In genomic region chrX:63751481-63751880, GRCh38 we compare ENCODE assay signal across 11 cellular contexts. TPM values are rescaled to one million over a fixed set of nuclear protein-coding genes. Genes with fewer than 3 reads are reported as not detected.
A peak's percentile ranks its signal among the peaks of the same experiment; 100 is the strongest.
DNase-seq lines count a peak whose midpoint lies in the region; ATAC-seq lines count a peak whose summit lies in the region.
"Had no signal": no experiment of that assay in that cellular context is flagged by ENCODE, and none has a peak within 500 bp of the region (broad histone marks: within the 10 kb centered on the region; RNA-seq: fewer than 3 reads in every experiment).

No MANE protein-coding gene starts in this region.

- peaks cover 2% of the 10 kb centered on the region for H3K27me3 Mint-ChIP-seq in activated T-helper 1 cell treated with anti-CD3 and anti-CD28 coated beads, Interleukin-12 subunit alpha, Interleukin-12 subunit beta, Interleukin-2, Interleukin-4 antibody, amounts not matched to agents 30 ng/mL and 10 ng/mL and 1 ng/mL, durations not matched to agents 14 hours and 24 hours and 36 hours (ENCODE audit: insufficient read depth)
- H3K27me3 Mint-ChIP-seq: T-helper 17 cell had no signal

- H3K4me1 Mint-ChIP-seq in activated T-helper 1 cell treated with anti-CD3 and anti-CD28 coated beads, Interleukin-12 subunit alpha, Interleukin-12 subunit beta, Interleukin-2, Interleukin-4 antibody, amounts not matched to agents 30 ng/mL and 10 ng/mL and 1 ng/mL, durations not matched to agents 14 hours and 24 hours and 36 hours (ENCODE audit: low read depth): peaks cover 59% of the 10 kb centered on the region

- no peak overlapping the region for H3K27ac Mint-ChIP-seq in activated T-helper 1 cell treated with anti-CD3 and anti-CD28 coated beads, Interleukin-12 subunit alpha, Interleukin-12 subunit beta, Interleukin-2, Interleukin-4 antibody, amounts not matched to agents 30 ng/mL and 10 ng/mL and 1 ng/mL, durations not matched to agents 14 hours and 24 hours and 36 hours
- H3K27ac Mint-ChIP-seq: T-helper 17 cell had no signal

- DNase-seq in M059J (ENCODE audit: low read depth) (peak; percentile 50), RPMI7951 (ENCODE audit: low read depth) (peak; percentile 71), foreskin melanocyte (peak; percentile 56), superior temporal gyrus (ENCODE audit: extremely low spot score) (peak; percentile 19)
- no peak for DNase-seq in activated T-helper 1 cell treated with anti-CD3 and anti-CD28 coated beads, Interleukin-12 subunit alpha, Interleukin-12 subunit beta, Interleukin-2, Interleukin-4 antibody, amounts not matched to agents 30 ng/mL and 10 ng/mL and 1 ng/mL, durations not matched to agents 14 hours and 24 hours and 36 hours (ENCODE audit: low spot score)
- DNase-seq: activated effector memory CD4-positive, alpha-beta T cell treated with anti-CD3 and anti-CD28 coated beads, Interleukin-2, amount 50 U/mL, for 16 hours; BE2C; NCI-H2107; T-helper 17 cell had no signal

- intact Hi-C loops in activated T-helper 1 cell treated with anti-CD3 and anti-CD28 coated beads, Interleukin-12 subunit alpha, Interleukin-12 subunit beta, Interleukin-2, Interleukin-4 antibody, amounts not matched to agents 30 ng/mL and 10 ng/mL and 1 ng/mL, durations not matched to agents 14 hours and 24 hours and 36 hours (cut with micrococcal nuclease): loop anchor here (5.0 to 10.0 kb wide), 2 partner anchors 643 to 1786 kb away; partner anchors contain the start of gene MTMR8

- peaks cover 2% of the 10 kb centered on the region for H3K36me3 Mint-ChIP-seq in activated T-helper 1 cell treated with anti-CD3 and anti-CD28 coated beads, Interleukin-12 subunit alpha, Interleukin-12 subunit beta, Interleukin-2, Interleukin-4 antibody, amounts not matched to agents 30 ng/mL and 10 ng/mL and 1 ng/mL, durations not matched to agents 14 hours and 24 hours and 36 hours (ENCODE audit: low read depth)

- H3K4me3 Mint-ChIP-seq in activated T-helper 1 cell treated with anti-CD3 and anti-CD28 coated beads, Interleukin-12 subunit alpha, Interleukin-12 subunit beta, Interleukin-2, Interleukin-4 antibody, amounts not matched to agents 30 ng/mL and 10 ng/mL and 1 ng/mL, durations not matched to agents 14 hours and 24 hours and 36 hours: no peak overlapping the region
- H3K4me3 Mint-ChIP-seq: T-helper 17 cell had no signal

- H3K9me3 Mint-ChIP-seq in activated T-helper 1 cell treated with anti-CD3 and anti-CD28 coated beads, Interleukin-12 subunit alpha, Interleukin-12 subunit beta, Interleukin-2, Interleukin-4 antibody, amounts not matched to agents 30 ng/mL and 10 ng/mL and 1 ng/mL, durations not matched to agents 14 hours and 24 hours and 36 hours: no peaks in the 10 kb centered on the region

- no peak for ATAC-seq in HG03520 (IDR thresholded peaks at IDR 0.05; ENCODE audit: unreplicated experiment)
- ATAC-seq in GM21360 (IDR thresholded peaks at IDR 0.05; ENCODE audit: unreplicated experiment): no peak
- ATAC-seq: T-helper 17 cell had no signal

RNA-seq across cellular contexts. Expression of gene ARHGEF9, which starts 33.5 kb away (rescaled TPM):
- total RNA-seq in M059J (2014; rRNA removed; shearing (Covaris generic)): 22.0 and 28.1 TPM in 2 replicates
- 12.2 and 12.4 TPM in 2 replicates for total RNA-seq in RPMI7951 (2014; rRNA removed; shearing (Covaris generic))
- total RNA-seq in activated T-helper 1 cell treated with anti-CD3 and anti-CD28 coated beads, Interleukin-12 subunit alpha, Interleukin-12 subunit beta, Interleukin-2, Interleukin-4 antibody, amounts not matched to agents 30 ng/mL and 10 ng/mL and 1 ng/mL, durations not matched to agents 14 hours and 24 hours and 36 hours: 18.9 and 20.2 TPM in 2 replicates
